ENCODE assay signal across 1 cellular context in genomic region chr19:45791744-45792481, GRCh38.
TF ChIP-seq lines count a peak whose summit lies in the region.

No MANE protein-coding gene starts in this region.

TF ChIP-seq in endothelial cell of umbilical vein, 7 proteins besides CTCF, POLR2A, EP300 and RAD21:
- TF ChIP-seq JUN (IDR thresholded peaks at IDR 0.05; ENCODE audit: borderline replicate concordance, insufficient read depth, insufficient read length, low read depth) (no peak), POLR2AphosphoS5 (IDR thresholded peaks at IDR 0.05; ENCODE audit: insufficient read depth, low read depth, low read length) (no peak), MAX (IDR thresholded peaks at IDR 0.05; ENCODE audit: insufficient read depth, insufficient read length) (no peak), MYC (IDR thresholded peaks at IDR 0.05; ENCODE audit: low read depth, low read length) (no peak), FOS (IDR thresholded peaks at IDR 0.05; ENCODE audit: borderline replicate concordance, insufficient read depth, low read length) (no peak), GATA2 (IDR thresholded peaks at IDR 0.05; ENCODE audit: insufficient read depth, insufficient read length, low read depth, low read length) (no peak), EZH2 (IDR thresholded peaks at IDR 0.05; ENCODE audit: borderline replicate concordance, low read depth, low read length, severe bottlenecking) (no peak)
